29 cellular contexts compared by ENCODE assay signal in the genomic region with DNA sequence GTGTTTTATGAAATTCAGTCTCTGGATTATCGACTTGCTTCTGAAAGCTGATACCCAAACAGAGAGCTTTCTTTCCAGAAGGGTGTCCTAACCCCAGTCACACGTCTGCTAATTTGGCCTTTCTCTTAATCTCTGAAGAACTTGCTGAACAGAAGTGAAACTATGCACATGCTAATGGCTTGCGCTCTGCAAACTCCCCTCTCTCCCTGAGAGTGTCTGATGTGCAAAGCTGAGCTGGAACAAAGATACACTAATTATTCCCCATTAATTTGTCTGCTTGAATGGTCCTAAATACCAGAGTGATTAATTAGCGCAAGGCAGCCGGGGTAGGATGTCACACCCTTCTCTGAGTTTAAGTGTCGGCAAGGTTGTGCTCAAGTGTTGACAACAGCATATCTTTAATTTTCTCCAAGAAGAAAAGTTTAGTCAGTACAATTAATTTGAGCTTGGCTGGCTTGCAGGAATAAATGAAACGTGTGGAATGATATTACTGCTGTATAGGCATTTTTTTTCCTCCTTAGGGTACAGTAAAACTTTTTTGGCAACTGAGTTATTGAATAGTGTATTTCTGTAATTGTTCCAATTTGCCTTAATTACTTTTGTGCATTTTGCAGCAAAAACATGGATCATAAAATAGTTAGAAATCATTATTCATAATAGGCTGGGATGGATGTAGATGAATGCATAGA.
DNase-seq lines count a peak whose midpoint lies in the region; ATAC-seq, FAIRE-seq and TF ChIP-seq lines count a peak whose summit lies in the region.
"Had no signal": no experiment of that assay in that cellular context is flagged by ENCODE, and none has a peak within 500 bp of the region (broad histone marks: within the 10 kb centered on the region; RNA-seq: fewer than 3 reads in every experiment).

No MANE protein-coding gene starts in this region.

- DNase-seq in ELF-1 (ENCODE audit: low read depth, low spot score), result peak; percentile 13
- DNase-seq in NCI-H146 (lab: John Stamatoyannopoulos, UW), result peak; percentile 42
- no peak for DNase-seq in astrocyte (ENCODE audit: low read depth)
- DNase-seq in nephron progenitor cell, result no peak
- DNase-seq in GM03348 (ENCODE audit: low spot score), result no peak
- DNase-seq in activated CD4-positive, alpha-beta T cell treated with anti-CD3 and anti-CD28 coated beads, Interleukin-2, amount 10 ng/mL, durations not matched to agents 24 days and 14 days, result no peak
- no peak for DNase-seq in activated CD8-positive, alpha-beta T cell treated with anti-CD3 and anti-CD28 coated beads for 36 hours
- no peak for DNase-seq in cardiac septum (ENCODE audit: low spot score)
- DNase-seq: ACHN; activated CD4-positive, alpha-beta T cell treated with anti-CD3 and anti-CD28 coated beads for 4 hours; activated gamma-delta T cell; activated naive CD8-positive, alpha-beta T cell treated with anti-CD3 and anti-CD28 coated beads, Interleukin-2, amount 10 ng/mL, durations not matched to agents 7 days and 5 days; activated T-cell treated with anti-CD3 and anti-CD28 coated beads, Interleukin-2, amount 50 U/mL, for 1 hour; cerebellar nuclear complex; COR-L47; DMS79; GF-D8; left lung; naive thymus-derived CD4-positive, alpha-beta T cell; NCI-H2029 treated with DMSO at 0.1 percent for 48 hours; NCI-H226; PC-9; right cardiac atrium; Right ventricle myocardium superior; stimulated activated CD4-positive, alpha-beta T cell treated with anti-CD3 and anti-CD28 coated beads, Interleukin-12 subunit alpha, Interleukin-12 subunit beta, amount 100 ng/mL, for 4 hours; stimulated activated CD4-positive, alpha-beta T cell treated with anti-CD3 and anti-CD28 coated beads, Interleukin-4, amount 100 ng/mL, for 1 hour; upper lobe of left lung had no signal

- POLR2A ChIA-PET in activated CD8-positive, alpha-beta T cell treated with anti-CD3 and anti-CD28 coated beads for 36 hours (lab: Charles Lee), result no interaction called here

- no peak overlapping the region for H3K4me3 ChIP-seq in astrocyte (ENCODE audit: insufficient read depth, low read depth, low read length)
- H3K4me3 ChIP-seq: hepatocyte, left lung, PC-9, upper lobe of left lung had no signal

- H2AFZ ChIP-seq in astrocyte (ENCODE audit: low read depth, low read length), result peak overlapping the region; percentile 41
- H2AFZ ChIP-seq: hepatocyte, PC-9 had no signal

- H3K27me3 ChIP-seq in astrocyte (ENCODE audit: insufficient read depth, low read length), result no peaks in the 10 kb centered on the region
- H3K27me3 ChIP-seq: hepatocyte, left lung, upper lobe of left lung had no signal

- H3K79me2 ChIP-seq in astrocyte (ENCODE audit: insufficient read depth, low read length), result no peaks in the 10 kb centered on the region
- H3K79me2 ChIP-seq: hepatocyte had no signal

- no peaks in the 10 kb centered on the region for H4K20me1 ChIP-seq in astrocyte (ENCODE audit: insufficient read depth, low read length)

- ATAC-seq in activated CD8-positive, alpha-beta T cell treated with anti-CD3 and anti-CD28 coated beads for 36 hours, result no peak
- ATAC-seq: left lung; naive thymus-derived CD4-positive, alpha-beta T cell; right cardiac atrium had no signal

- H3K4me1 ChIP-seq in astrocyte (ENCODE audit: insufficient read depth, low read length), result no peaks in the 10 kb centered on the region
- H3K4me1 ChIP-seq: left lung, upper lobe of left lung had no signal

- H3K9me3 ChIP-seq in astrocyte (ENCODE audit: insufficient read depth, low read depth, low read length), result no peaks in the 10 kb centered on the region
- H3K9me3 ChIP-seq: left lung, upper lobe of left lung had no signal

- H3K36me3 Mint-ChIP-seq in astrocyte (ENCODE audit: low read depth, unreplicated experiment) (no peaks in the 10 kb centered on the region), nephron progenitor cell (ENCODE audit: low read depth) (no peaks in the 10 kb centered on the region)
- no peaks in the 10 kb centered on the region for H3K36me3 Mint-ChIP-seq in activated CD4-positive, alpha-beta T cell treated with anti-CD3 and anti-CD28 coated beads, Interleukin-2, amount 10 ng/mL, durations not matched to agents 24 days and 14 days (ENCODE audit: low read depth)
- H3K36me3 Mint-ChIP-seq in activated CD8-positive, alpha-beta T cell treated with anti-CD3 and anti-CD28 coated beads for 36 hours (ENCODE audit: low read depth), result no peaks in the 10 kb centered on the region
- H3K36me3 Mint-ChIP-seq: activated naive CD8-positive, alpha-beta T cell treated with anti-CD3 and anti-CD28 coated beads, Interleukin-2, amount 10 ng/mL, durations not matched to agents 7 days and 5 days; naive thymus-derived CD4-positive, alpha-beta T cell had no signal

- no peaks in the 10 kb centered on the region for H3K9me3 Mint-ChIP-seq in astrocyte (ENCODE audit: unreplicated experiment)
- H3K9me3 Mint-ChIP-seq in nephron progenitor cell, result no peaks in the 10 kb centered on the region
- no peaks in the 10 kb centered on the region for H3K9me3 Mint-ChIP-seq in activated CD4-positive, alpha-beta T cell treated with anti-CD3 and anti-CD28 coated beads, Interleukin-2, amount 10 ng/mL, durations not matched to agents 24 days and 14 days
- no peaks in the 10 kb centered on the region for H3K9me3 Mint-ChIP-seq in activated CD8-positive, alpha-beta T cell treated with anti-CD3 and anti-CD28 coated beads for 36 hours
- H3K9me3 Mint-ChIP-seq: activated naive CD8-positive, alpha-beta T cell treated with anti-CD3 and anti-CD28 coated beads, Interleukin-2, amount 10 ng/mL, durations not matched to agents 7 days and 5 days; T-helper 2 cell treated with Interferon-gamma antibody and Interleukin-4, amounts not matched to agents 5 μg/mL and 100 μg/mL, for 36 hours had no signal

- H3K9ac ChIP-seq in astrocyte (ENCODE audit: low read length), result no peak overlapping the region

- no peak for TF ChIP-seq CTCF in astrocyte (IDR thresholded peaks at IDR 0.05; ENCODE audit: insufficient read depth, low read depth, low read length)
- no peak for TF ChIP-seq CTCF in nephron progenitor cell (IDR thresholded peaks at IDR 0.05)
- no peak for TF ChIP-seq CTCF in activated CD8-positive, alpha-beta T cell treated with anti-CD3 and anti-CD28 coated beads for 36 hours (IDR thresholded peaks at IDR 0.05)

- H3K27ac Mint-ChIP-seq in astrocyte (ENCODE audit: unreplicated experiment), result no peak overlapping the region
- no peak overlapping the region for H3K27ac Mint-ChIP-seq in nephron progenitor cell
- H3K27ac Mint-ChIP-seq in activated CD4-positive, alpha-beta T cell treated with anti-CD3 and anti-CD28 coated beads, Interleukin-2, amount 10 ng/mL, durations not matched to agents 24 days and 14 days, result no peak overlapping the region
- H3K27ac Mint-ChIP-seq in activated CD8-positive, alpha-beta T cell treated with anti-CD3 and anti-CD28 coated beads for 36 hours, result no peak overlapping the region
- H3K27ac Mint-ChIP-seq: activated naive CD8-positive, alpha-beta T cell treated with anti-CD3 and anti-CD28 coated beads, Interleukin-2, amount 10 ng/mL, durations not matched to agents 7 days and 5 days; naive thymus-derived CD4-positive, alpha-beta T cell; T-helper 2 cell treated with Interferon-gamma antibody and Interleukin-4, amounts not matched to agents 5 μg/mL and 100 μg/mL, for 36 hours had no signal

- FAIRE-seq in astrocyte (lab: Jason Lieb, UNC), result no peak

- H3K27me3 Mint-ChIP-seq in astrocyte (ENCODE audit: low read depth, unreplicated experiment) (no peaks in the 10 kb centered on the region), nephron progenitor cell (ENCODE audit: low read depth, poor library complexity) (no peaks in the 10 kb centered on the region)
- H3K27me3 Mint-ChIP-seq in activated CD4-positive, alpha-beta T cell treated with anti-CD3 and anti-CD28 coated beads, Interleukin-2, amount 10 ng/mL, durations not matched to agents 24 days and 14 days, result no peaks in the 10 kb centered on the region
- no peaks in the 10 kb centered on the region for H3K27me3 Mint-ChIP-seq in activated CD8-positive, alpha-beta T cell treated with anti-CD3 and anti-CD28 coated beads for 36 hours
- H3K27me3 Mint-ChIP-seq: activated naive CD8-positive, alpha-beta T cell treated with anti-CD3 and anti-CD28 coated beads, Interleukin-2, amount 10 ng/mL, durations not matched to agents 7 days and 5 days; naive thymus-derived CD4-positive, alpha-beta T cell had no signal

- H3K27ac ChIP-seq in astrocyte (ENCODE audit: low read depth, low read length), result no peak overlapping the region
- H3K27ac ChIP-seq: hepatocyte, left lung, PC-9, upper lobe of left lung had no signal

- H3K36me3 ChIP-seq in astrocyte (ENCODE audit: insufficient read depth, low read length), result no peaks in the 10 kb centered on the region
- H3K36me3 ChIP-seq: left lung, upper lobe of left lung had no signal

- peak overlapping the region; percentile 74 for H3K4me2 ChIP-seq in astrocyte (ENCODE audit: low read length)
- H3K4me2 ChIP-seq: hepatocyte, PC-9 had no signal

- peaks cover 4% of the 10 kb centered on the region for H3K4me1 Mint-ChIP-seq in astrocyte (ENCODE audit: low read depth, unreplicated experiment)
- peaks cover 45% of the 10 kb centered on the region for H3K4me1 Mint-ChIP-seq in nephron progenitor cell
- no peaks in the 10 kb centered on the region for H3K4me1 Mint-ChIP-seq in activated CD4-positive, alpha-beta T cell treated with anti-CD3 and anti-CD28 coated beads, Interleukin-2, amount 10 ng/mL, durations not matched to agents 24 days and 14 days
- H3K4me1 Mint-ChIP-seq in activated CD8-positive, alpha-beta T cell treated with anti-CD3 and anti-CD28 coated beads for 36 hours (ENCODE audit: low read depth), result no peaks in the 10 kb centered on the region
- H3K4me1 Mint-ChIP-seq: activated naive CD8-positive, alpha-beta T cell treated with anti-CD3 and anti-CD28 coated beads, Interleukin-2, amount 10 ng/mL, durations not matched to agents 7 days and 5 days; naive thymus-derived CD4-positive, alpha-beta T cell had no signal

- intact Hi-C loops in activated CD4-positive, alpha-beta T cell treated with anti-CD3 and anti-CD28 coated beads, Interleukin-2, amount 10 ng/mL, durations not matched to agents 24 days and 14 days (cut with micrococcal nuclease), result no loop called here
- intact Hi-C loops in activated CD8-positive, alpha-beta T cell treated with anti-CD3 and anti-CD28 coated beads for 36 hours (cut with micrococcal nuclease), result no loop called here
- intact Hi-C loops in cardiac septum (cut with DNase I), result no loop called here

- CTCF ChIA-PET in activated CD8-positive, alpha-beta T cell treated with anti-CD3 and anti-CD28 coated beads for 36 hours (lab: Charles Lee), result no interaction called here

- H3K4me3 Mint-ChIP-seq in astrocyte (ENCODE audit: unreplicated experiment), result no peak overlapping the region
- H3K4me3 Mint-ChIP-seq in nephron progenitor cell, result peak overlapping the region; percentile 12
- no peak overlapping the region for H3K4me3 Mint-ChIP-seq in activated CD4-positive, alpha-beta T cell treated with anti-CD3 and anti-CD28 coated beads, Interleukin-2, amount 10 ng/mL, durations not matched to agents 24 days and 14 days
- H3K4me3 Mint-ChIP-seq in activated CD8-positive, alpha-beta T cell treated with anti-CD3 and anti-CD28 coated beads for 36 hours, result no peak overlapping the region
- H3K4me3 Mint-ChIP-seq: activated naive CD8-positive, alpha-beta T cell treated with anti-CD3 and anti-CD28 coated beads, Interleukin-2, amount 10 ng/mL, durations not matched to agents 7 days and 5 days; naive thymus-derived CD4-positive, alpha-beta T cell; T-helper 2 cell treated with Interferon-gamma antibody and Interleukin-4, amounts not matched to agents 5 μg/mL and 100 μg/mL, for 36 hours had no signal

Comparison
In these comparisons a context has a peak if more than half of its experiments do, and no peak if none do; other contexts are left out.
1. DNase-seq: peak in ELF-1 (single experiment) and NCI-H146 (single experiment); none in astrocyte (single experiment), nephron progenitor cell (single experiment), GM03348 (single experiment), activated CD4-positive, alpha-beta T cell treated with anti-CD3 and anti-CD28 coated beads, Interleukin-2, amount 10 ng/mL, durations not matched to agents 24 days and 14 days (single experiment), activated CD8-positive, alpha-beta T cell treated with anti-CD3 and anti-CD28 coated beads for 36 hours (single experiment) and cardiac septum (single experiment).